In genomic region chr22:44031111-44031963, GRCh38 we compare ENCODE assay signal across 1 cellular context.
TF ChIP-seq lines count a peak whose summit lies in the region.

No MANE protein-coding gene starts in this region.

TF ChIP-seq in GM12878, 131 proteins besides CTCF, POLR2A, EP300 and RAD21 (continued from another document):
- TF ChIP-seq REST (IDR thresholded peaks at IDR 0.05; ENCODE audit: low read depth, low read length): no peak
- TF ChIP-seq MLLT1 (IDR thresholded peaks at IDR 0.05): 0 out of 2 replicates have a peak, but pooled peaks have one; percentile 39
